In genomic region chr21:33655591-33656221, GRCh38 we compare ENCODE assay signal across 9 cellular contexts. TPM values are rescaled to one million over a fixed set of nuclear protein-coding genes. Genes with fewer than 3 reads are reported as not detected.
DNase-seq lines count a peak whose midpoint lies in the region; ATAC-seq, FAIRE-seq and TF ChIP-seq lines count a peak whose summit lies in the region.
"Had no signal": no experiment of that assay in that cellular context is flagged by ENCODE, and none has a peak within 500 bp of the region (broad histone marks: within the 10 kb centered on the region; RNA-seq: fewer than 3 reads in every experiment).

No MANE protein-coding gene starts in this region.

- no peaks in the 10 kb centered on the region for H3K27me3 Mint-ChIP-seq in progenitor cell of endocrine pancreas
- peaks cover 2% of the 10 kb centered on the region in 2 donors for H3K27me3 Mint-ChIP-seq in CD4-positive, alpha-beta memory T cell

- no peaks in the 10 kb centered on the region for H3K27me3 ChIP-seq in fibroblast of lung (ENCODE audit: control insufficient read depth, insufficient read depth, low read length)
- no peaks in the 10 kb centered on the region for H3K27me3 ChIP-seq in CD4-positive, alpha-beta memory T cell (ENCODE audit: insufficient read depth, low read length)

- FAIRE-seq in GM12891 (lab: Jason Lieb, UNC) = no peak

- ATAC-seq in GM21619 (IDR thresholded peaks at IDR 0.05; ENCODE audit: unreplicated experiment) = no peak

- POLR2A ChIA-PET in CD4-positive, alpha-beta memory T cell (lab: Charles Lee; ENCODE audit: partially characterized antibody) = no interaction called here

- peaks cover 59% of the 10 kb centered on the region for H3K79me2 ChIP-seq in fibroblast of lung (ENCODE audit: control insufficient read depth, insufficient read depth, low read length)

- no peak overlapping the region for H3K9ac ChIP-seq in fibroblast of lung (ENCODE audit: insufficient read depth, low read length)

- H3K4me3 ChIP-seq in fibroblast of lung (replicated peaks in 1 of 4; ENCODE audit: control extremely low read depth in 1 of 4, insufficient read depth in 1 of 4, low read depth in 3 of 4, low read length in 4 of 4) = no peak overlapping the region
- no peak overlapping the region for H3K4me3 ChIP-seq in CD4-positive, alpha-beta memory T cell (ENCODE audit: low read length in 2 of 2)

- H3K4me1 ChIP-seq in fibroblast of lung (ENCODE audit: control insufficient read depth, extremely low read depth, insufficient read depth, low read length) = peaks cover 13% of the 10 kb centered on the region
- no peaks in the 10 kb centered on the region for H3K4me1 ChIP-seq in CD4-positive, alpha-beta memory T cell (ENCODE audit: insufficient read depth, low read length)

- no peaks in the 10 kb centered on the region for H4K20me1 ChIP-seq in fibroblast of lung (ENCODE audit: control insufficient read depth, extremely low read depth, insufficient read depth, low read length)

- peak overlapping the region; percentile 94 for H3K27ac Mint-ChIP-seq in progenitor cell of endocrine pancreas
- no peak overlapping the region for H3K27ac Mint-ChIP-seq in CD4-positive, alpha-beta memory T cell

- no peak for TF ChIP-seq POLR2A in GM12891 (IDR thresholded peaks at IDR 0.05; ENCODE audit: low read depth, low read length)

- no peak overlapping the region for H2AFZ ChIP-seq in fibroblast of lung (ENCODE audit: low read length)

- DNase-seq in H4 (ENCODE audit: low spot score) = peak; percentile 89
- DNase-seq in RPMI7951 (ENCODE audit: low read depth) = peak; percentile 84
- peak; percentile 72 to 98 for DNase-seq in fibroblast of lung (ENCODE audit: low read depth in 2 of 2)
- DNase-seq in progenitor cell of endocrine pancreas (ENCODE audit: low spot score, unreplicated experiment) = no peak
- no peak for DNase-seq in CD4-positive, alpha-beta memory T cell
- DNase-seq in GM12891 (ENCODE audit: insufficient read length, low spot score) = no peak
- no peak for DNase-seq in activated CD4-positive, alpha-beta T cell treated with anti-CD3 and anti-CD28 coated beads, Interleukin-2, amount 50 U/mL, for 1 hour
- DNase-seq: activated CD4-positive, alpha-beta T cell treated with anti-CD3 and anti-CD28 coated beads for 48 hours had no signal

- peak overlapping the region; percentile 17 for H3K4me2 ChIP-seq in fibroblast of lung (ENCODE audit: extremely low read depth, insufficient read depth, low read length)

- TF ChIP-seq CTCF in fibroblast of lung (conservative IDR thresholded peaks at IDR 0.05 in 1 of 2, IDR thresholded peaks at IDR 0.05 in 1 of 2; ENCODE audit: low read depth in 1 of 2, low read length in 2 of 2) (no peak), progenitor cell of endocrine pancreas (IDR thresholded peaks at IDR 0.05; ENCODE audit: unreplicated experiment) (no peak)

- H3K9me3 ChIP-seq in fibroblast of lung (ENCODE audit: control insufficient read depth, insufficient read depth, low read depth, low read length) = no peaks in the 10 kb centered on the region
- no peaks in the 10 kb centered on the region for H3K9me3 ChIP-seq in CD4-positive, alpha-beta memory T cell (ENCODE audit: control insufficient read depth in 1 of 2, low read length in 2 of 2)

- peak overlapping the region; percentile 38 for H3K27ac ChIP-seq in fibroblast of lung (ENCODE audit: insufficient read depth, low read length)
- H3K27ac ChIP-seq in CD4-positive, alpha-beta memory T cell (ENCODE audit: low read depth, low read length) = no peak overlapping the region

- CTCF ChIA-PET in CD4-positive, alpha-beta memory T cell (lab: Charles Lee; ENCODE audit: partially characterized antibody) = no interaction called here

- no peak overlapping the region for H3K4me3 Mint-ChIP-seq in progenitor cell of endocrine pancreas (ENCODE audit: low read depth)
- peak overlapping the region in 1 of 8 donors; percentile 9 for H3K4me3 Mint-ChIP-seq in CD4-positive, alpha-beta memory T cell

- peaks cover 4% of the 10 kb centered on the region for H3K9me3 Mint-ChIP-seq in progenitor cell of endocrine pancreas (ENCODE audit: low read depth)
- no peaks in the 10 kb centered on the region for H3K9me3 Mint-ChIP-seq in CD4-positive, alpha-beta memory T cell

- H3K36me3 Mint-ChIP-seq in progenitor cell of endocrine pancreas (ENCODE audit: insufficient read depth) = peaks cover 21% of the 10 kb centered on the region
- H3K36me3 Mint-ChIP-seq in CD4-positive, alpha-beta memory T cell = no peaks in the 10 kb centered on the region

- intact Hi-C loops in CD4-positive, alpha-beta memory T cell (cut with micrococcal nuclease) = no loop called here

- peaks cover 49% of the 10 kb centered on the region for H3K4me1 Mint-ChIP-seq in progenitor cell of endocrine pancreas (ENCODE audit: low read depth)
- no peaks in the 10 kb centered on the region for H3K4me1 Mint-ChIP-seq in CD4-positive, alpha-beta memory T cell

- no peaks in the 10 kb centered on the region for H3K36me3 ChIP-seq in fibroblast of lung (ENCODE audit: control insufficient read depth, insufficient read depth, low read length)
- no peaks in the 10 kb centered on the region for H3K36me3 ChIP-seq in CD4-positive, alpha-beta memory T cell (ENCODE audit: insufficient read depth, low read length)

TF ChIP-seq in GM12891, 5 proteins besides CTCF, POLR2A, EP300 and RAD21:
- TF ChIP-seq SPI1 (IDR thresholded peaks at IDR 0.05; ENCODE audit: low read depth, low read length) (no peak), TAF1 (IDR thresholded peaks at IDR 0.05; ENCODE audit: low read depth, low read length) (no peak), POLR2AphosphoS5 (IDR thresholded peaks at IDR 0.05; ENCODE audit: low read depth, low read length) (no peak), PAX5 (IDR thresholded peaks at IDR 0.05; ENCODE audit: insufficient read depth, low read length, severe bottlenecking) (no peak)

RNA-seq across cellular contexts. Expression of gene ITSN1, which starts 13.4 kb away (rescaled TPM):
- 19.7 and 27.4 TPM in 2 replicates for total RNA-seq in H4 (2014; rRNA removed; shearing (Covaris generic))
- 25.8 and 32.0 TPM in 2 replicates for total RNA-seq in RPMI7951 (2014; rRNA removed; shearing (Covaris generic))
- 25.4 and 34.7 TPM in 2 replicates for total RNA-seq in fibroblast of lung
- polyA plus RNA-seq in fibroblast of lung = 63.1 and 67.1 TPM in 2 replicates
- 35.2 and 36.0 TPM in 2 replicates for polyA plus RNA-seq in fibroblast of lung (2012)
- polyA minus RNA-seq in fibroblast of lung (ENCODE audit: low replicate concordance) = 54.9 and 84.5 TPM in 2 replicates
- 112 and 116 TPM in 2 replicates for total RNA-seq in progenitor cell of endocrine pancreas
- 1 to 10 TPM; 2.9 to 3.9 TPM for total RNA-seq in CD4-positive, alpha-beta memory T cell
- polyA plus RNA-seq in CD4-positive, alpha-beta memory T cell = 1 to 10 TPM; 1.0 to 3.1 TPM
- 0.59 TPM for polyA plus RNA-seq in GM12891 (2012; ENCODE audit: low read depth, missing spikeins)

RNA-seq across cellular contexts. Expression of gene CRYZL1, which starts 14.2 kb away (rescaled TPM):
- total RNA-seq in H4 (2014; rRNA removed; shearing (Covaris generic)) = 13.6 and 15.8 TPM in 2 replicates
- 11.9 and 12.4 TPM in 2 replicates for total RNA-seq in RPMI7951 (2014; rRNA removed; shearing (Covaris generic))
- total RNA-seq in fibroblast of lung (22.1 and 30.7 TPM in 2 replicates), progenitor cell of endocrine pancreas (39.9 and 42.8 TPM in 2 replicates)
- 58.8 and 72.6 TPM in 2 replicates for polyA plus RNA-seq in fibroblast of lung
- 31.0 and 32.5 TPM in 2 replicates for polyA plus RNA-seq in fibroblast of lung (2012)
- 14.1 and 21.5 TPM in 2 replicates for polyA minus RNA-seq in fibroblast of lung (ENCODE audit: low replicate concordance)
- 10 to 100 TPM; 63.9 to 64.2 TPM for total RNA-seq in CD4-positive, alpha-beta memory T cell
- polyA plus RNA-seq in CD4-positive, alpha-beta memory T cell = 10 to 100 TPM; 34.4 to 38.8 TPM
- 18.5 TPM for polyA plus RNA-seq in GM12891 (2012; ENCODE audit: low read depth, missing spikeins)

Comparison
In these comparisons a context has a peak if more than half of its experiments do, and no peak if none do; other contexts are left out.
1. DNase-seq: peak in H4 (single experiment), RPMI7951 (single experiment) and fibroblast of lung (2 of 2); none in progenitor cell of endocrine pancreas (single experiment), CD4-positive, alpha-beta memory T cell (0 of 5), GM12891 (single experiment) and activated CD4-positive, alpha-beta T cell treated with anti-CD3 and anti-CD28 coated beads, Interleukin-2, amount 50 U/mL, for 1 hour (single experiment).